ENCODE assay signal across 16 cellular contexts in genomic region chr14:52545584-52546317, GRCh38. TPM values are rescaled to one million over a fixed set of nuclear protein-coding genes. Genes with fewer than 3 reads are reported as not detected.
"Had no signal": no experiment of that assay in that cellular context is flagged by ENCODE, and none has a peak within 500 bp of the region (broad histone marks: within the 10 kb centered on the region; RNA-seq: fewer than 3 reads in every experiment).

No MANE protein-coding gene starts in this region.

- H3K27me3 ChIP-seq: ascending aorta, esophagus squamous epithelium, foreskin keratinocyte, heart left ventricle, sigmoid colon had no signal

- H3K27ac Mint-ChIP-seq: activated CD4-positive, alpha-beta memory T cell treated with anti-CD3 and anti-CD28 coated beads, Interleukin-2, amount 10 ng/mL, durations not matched to agents 7 days and 5 days; activated naive CD8-positive, alpha-beta T cell treated with anti-CD3 and anti-CD28 coated beads for 36 hours had no signal

- DNase-seq: activated CD4-positive, alpha-beta memory T cell treated with anti-CD3 and anti-CD28 coated beads, Interleukin-2, amount 10 ng/mL, durations not matched to agents 7 days and 5 days; activated CD4-positive, alpha-beta T cell treated with anti-CD3 and anti-CD28 coated beads for 1 hour; activated gamma-delta T cell treated with Interleukin-2 at 50 U/mL for 16 hours; activated naive CD8-positive, alpha-beta T cell treated with anti-CD3 and anti-CD28 coated beads for 36 hours; activated T-cell treated with anti-CD3 and anti-CD28 coated beads, Interleukin-2, amount 50 U/mL, for 48 hours; esophagus squamous epithelium; foreskin keratinocyte; heart left ventricle; mammary epithelial cell; naive thymus-derived CD8-positive, alpha-beta T cell; psoas muscle; sigmoid colon; stimulated activated CD4-positive, alpha-beta T cell treated with anti-CD3 and anti-CD28 coated beads, Interleukin-2, amount 100 ng/mL, for 24 hours; stimulated activated naive CD4-positive, alpha-beta T cell had no signal

- H3K9me3 ChIP-seq: ascending aorta, esophagus squamous epithelium, heart left ventricle, psoas muscle, sigmoid colon had no signal

- H3K4me3 ChIP-seq: ascending aorta, esophagus squamous epithelium, heart left ventricle, psoas muscle, sigmoid colon had no signal

- H3K27me3 Mint-ChIP-seq: activated CD4-positive, alpha-beta memory T cell treated with anti-CD3 and anti-CD28 coated beads, Interleukin-2, amount 10 ng/mL, durations not matched to agents 7 days and 5 days; activated naive CD8-positive, alpha-beta T cell treated with anti-CD3 and anti-CD28 coated beads for 36 hours; naive thymus-derived CD8-positive, alpha-beta T cell had no signal

- H3K4me1 ChIP-seq: foreskin keratinocyte had no signal

- H3K9me3 Mint-ChIP-seq: activated CD4-positive, alpha-beta memory T cell treated with anti-CD3 and anti-CD28 coated beads, Interleukin-2, amount 10 ng/mL, durations not matched to agents 7 days and 5 days; activated naive CD8-positive, alpha-beta T cell treated with anti-CD3 and anti-CD28 coated beads for 36 hours; naive thymus-derived CD8-positive, alpha-beta T cell had no signal

- ATAC-seq: foreskin keratinocyte; heart left ventricle; left lobe of liver; naive thymus-derived CD8-positive, alpha-beta T cell; psoas muscle had no signal

- H3K27ac ChIP-seq: esophagus squamous epithelium, foreskin keratinocyte, heart left ventricle, psoas muscle, sigmoid colon had no signal

- H3K4me3 Mint-ChIP-seq: activated CD4-positive, alpha-beta memory T cell treated with anti-CD3 and anti-CD28 coated beads, Interleukin-2, amount 10 ng/mL, durations not matched to agents 7 days and 5 days; activated naive CD8-positive, alpha-beta T cell treated with anti-CD3 and anti-CD28 coated beads for 36 hours; naive thymus-derived CD8-positive, alpha-beta T cell had no signal

RNA-seq across cellular contexts. Expression of gene GPR137C, which starts 6.9 kb away (rescaled TPM):
- total RNA-seq: ascending aorta had no signal
